Comparison of ENCODE assay signal across 8 cellular contexts in the genomic region with DNA sequence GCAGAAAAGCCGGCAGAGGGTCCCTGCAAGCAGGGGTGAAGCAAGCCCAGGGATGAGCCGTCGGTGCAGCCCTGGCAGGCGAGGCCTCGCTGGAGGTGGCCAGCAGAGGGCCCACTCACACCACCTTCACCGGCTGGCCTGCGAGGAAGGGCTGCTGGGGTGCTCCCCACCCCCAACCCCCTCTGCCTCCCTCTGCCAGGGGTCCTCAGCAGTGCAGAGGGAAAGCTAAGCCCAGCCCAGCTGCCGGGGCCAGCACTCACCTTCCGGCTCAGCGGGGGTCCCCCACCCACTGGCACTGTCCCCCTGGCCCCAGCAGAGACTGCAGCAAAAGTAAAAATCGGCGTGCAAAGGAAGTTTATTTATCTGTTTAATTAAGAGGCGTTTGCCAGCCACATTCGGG.
A peak's percentile ranks its signal among the peaks of the same experiment; 100 is the strongest.
DNase-seq lines count a peak whose midpoint lies in the region; ATAC-seq and TF ChIP-seq lines count a peak whose summit lies in the region.

No MANE protein-coding gene starts in this region.

- H3K36me3 Mint-ChIP-seq in neural crest cell (ENCODE audit: low read depth) = no peaks in the 10 kb centered on the region
- no peaks in the 10 kb centered on the region for H3K36me3 Mint-ChIP-seq in activated T-cell treated with anti-CD3 and anti-CD28 coated beads, Interleukin-2, amount 50 U/mL, for 4 hours (ENCODE audit: insufficient read depth)

- no peak overlapping the region for H3K4me3 Mint-ChIP-seq in neural crest cell
- H3K4me3 Mint-ChIP-seq in activated T-cell treated with anti-CD3 and anti-CD28 coated beads, Interleukin-2, amount 50 U/mL, for 4 hours = no peak overlapping the region

- H3K27me3 Mint-ChIP-seq in neural crest cell (ENCODE audit: low read depth) = peaks cover 100% of the 10 kb centered on the region
- peaks cover 75% of the 10 kb centered on the region for H3K27me3 Mint-ChIP-seq in activated T-cell treated with anti-CD3 and anti-CD28 coated beads, Interleukin-2, amount 50 U/mL, for 4 hours (ENCODE audit: low read depth)

- DNase-seq in DMS53 (lab: John Stamatoyannopoulos, UW) (peak; percentile 29), DMS53 treated with DMSO at 0.1 percent for 48 hours (lab: John Stamatoyannopoulos, UW; ENCODE audit: unreplicated experiment) (no peak), NCI-H1092 treated with DMSO at 0.1 percent for 48 hours (lab: John Stamatoyannopoulos, UW) (peak; percentile 8), cerebellum (ENCODE audit: low spot score) (peak; percentile 80), neural crest cell (ENCODE audit: low read depth, low spot score) (peak; percentile 39), amniotic stem cell (lab: John Stamatoyannopoulos, UW) (no peak)
- no peak for DNase-seq in activated T-cell treated with anti-CD3 and anti-CD28 coated beads, Interleukin-2, amount 50 U/mL, for 4 hours

- no peak overlapping the region for H3K27ac Mint-ChIP-seq in neural crest cell (ENCODE audit: unreplicated experiment)

- peaks cover 3% of the 10 kb centered on the region for H3K4me1 Mint-ChIP-seq in neural crest cell
- H3K4me1 Mint-ChIP-seq in activated T-cell treated with anti-CD3 and anti-CD28 coated beads, Interleukin-2, amount 50 U/mL, for 4 hours (ENCODE audit: low read depth) = peaks cover 2% of the 10 kb centered on the region

- no peak for ATAC-seq in GM18858 (IDR thresholded peaks at IDR 0.05; ENCODE audit: unreplicated experiment)
- ATAC-seq in activated T-cell treated with anti-CD3 and anti-CD28 coated beads, Interleukin-2, amount 50 U/mL, for 4 hours = no peak

- TF ChIP-seq CTCF in neural crest cell (conservative IDR thresholded peaks at IDR 0.05) = peak; percentile 67

- H3K9me3 Mint-ChIP-seq in neural crest cell = no peaks in the 10 kb centered on the region
- no peaks in the 10 kb centered on the region for H3K9me3 Mint-ChIP-seq in activated T-cell treated with anti-CD3 and anti-CD28 coated beads, Interleukin-2, amount 50 U/mL, for 4 hours

Comparison
In these comparisons a context has a peak if more than half of its experiments do, and no peak if none do; other contexts are left out.
1. DNase-seq: peak in DMS53 (single experiment), NCI-H1092 treated with DMSO at 0.1 percent for 48 hours (single experiment), cerebellum (single experiment) and neural crest cell (single experiment); none in DMS53 treated with DMSO at 0.1 percent for 48 hours (single experiment), amniotic stem cell (single experiment) and activated T-cell treated with anti-CD3 and anti-CD28 coated beads, Interleukin-2, amount 50 U/mL, for 4 hours (single experiment).